37 cellular contexts compared by ENCODE assay signal in genomic region chr18:27865431-27865830, GRCh38.
"Had no signal": no experiment of that assay in that cellular context is flagged by ENCODE, and none has a peak within 500 bp of the region (broad histone marks: within the 10 kb centered on the region; RNA-seq: fewer than 3 reads in every experiment).

No MANE protein-coding gene starts in this region.

- H3K27ac ChIP-seq: brain microvascular endothelial cell, PC-9, RWPE1, VCaP had no signal

- H3K4me3 ChIP-seq: MG63, PC-9 had no signal

- H3K9me3 ChIP-seq: MG63 had no signal

- H3K27me3 ChIP-seq: brain microvascular endothelial cell, MG63 had no signal

- DNase-seq: activated B cell treated with CpG ODN at 0.5 μM for 24 hours; activated CD4-positive, alpha-beta memory T cell treated with anti-CD3 and anti-CD28 coated beads for 36 hours; activated CD4-positive, alpha-beta T cell treated with anti-CD3 and anti-CD28 coated beads for 4 hours; activated CD4-positive, alpha-beta T cell treated with anti-CD3 and anti-CD28 coated beads, Interleukin-2, amount 50 U/mL, for 1 hour; activated CD4-positive, CD25-positive, alpha-beta regulatory T cell treated with anti-CD3 and anti-CD28 coated beads, Interleukin-2, amount 50 U/mL, for 72 hours; activated CD8-positive, alpha-beta memory T cell treated with anti-CD3 and anti-CD28 coated beads, Interleukin-2, amount 50 U/mL, for 4 hours; activated effector memory CD4-positive, alpha-beta T cell treated with anti-CD3 and anti-CD28 coated beads, Interleukin-2, amount 50 U/mL, for 16 hours; activated naive CD4-positive, alpha-beta T cell; activated naive CD4-positive, alpha-beta T cell treated with anti-CD3 and anti-CD28 coated beads, Interleukin-2, amount 50 U/mL, for 16 hours; activated naive CD8-positive, alpha-beta T cell treated with anti-CD3 and anti-CD28 coated beads for 36 hours; activated T-cell treated with anti-CD3 and anti-CD28 coated beads for 4 hours; activated T-cell treated with anti-CD3 and anti-CD28 coated beads, Interleukin-2, amount 50 U/mL, for 4 hours; amniotic stem cell; aorta; brain microvascular endothelial cell; central memory CD4-positive, alpha-beta T cell; Karpas-422; MG63; MV-4-11; NCI-H1092; NCI-H1436 treated with DMSO at 0.1 percent for 48 hours; NCI-H1694 treated with DMSO at 0.1 percent for 48 hours; NCI-H2029; NCI-H2107; NCI-H2171; NCI-H510A; NCI-H526; NCI-H748 treated with DMSO at 0.1 percent for 48 hours; NK-92 treated with Interleukin-12 subunit alpha and Interleukin-12 subunit beta, amount 100 ng/mL, for 24 hours; PC-9; SIG-M5; T-cell; T-helper 17 cell had no signal

- H3K4me2 ChIP-seq: PC-9 had no signal

- H3K36me3 ChIP-seq: brain microvascular endothelial cell, MG63 had no signal

- H2AFZ ChIP-seq: PC-9 had no signal

- ATAC-seq: activated T-cell treated with anti-CD3 and anti-CD28 coated beads, Interleukin-2, amount 50 U/mL, for 4 hours; Right ventricle myocardium inferior; SK-N-SH treated with all-trans-retinoic acid at 6 μM for 48 hours; T-cell; T-helper 17 cell had no signal
